ENCODE assay signal across 22 cellular contexts in genomic region chr12:69278814-69279782, GRCh38. TPM values are rescaled to one million over a fixed set of nuclear protein-coding genes. Genes with fewer than 3 reads are reported as not detected.
A peak's percentile ranks its signal among the peaks of the same experiment; 100 is the strongest.
DNase-seq lines count a peak whose midpoint lies in the region; ATAC-seq, FAIRE-seq and TF ChIP-seq lines count a peak whose summit lies in the region.
"Had no signal": no experiment of that assay in that cellular context is flagged by ENCODE, and none has a peak within 500 bp of the region (broad histone marks: within the 10 kb centered on the region; RNA-seq: fewer than 3 reads in every experiment).

No MANE protein-coding gene starts in this region.

- no peak overlapping the region for H2BK12ac ChIP-seq in H9 (ENCODE audit: insufficient read length, low read depth, low read length)

- no peak overlapping the region for H4K5ac ChIP-seq in H9 (ENCODE audit: insufficient read length, low read depth, low read length)

- no peak overlapping the region for H2BK5ac ChIP-seq in H9 (ENCODE audit: insufficient read length, low read length)

- H3F3A ChIP-seq in neural progenitor cell (ENCODE audit: low read depth) = peaks cover 54% of the 10 kb centered on the region

- POLR2A ChIA-PET in activated CD4-positive, alpha-beta T cell treated with anti-CD3 and anti-CD28 coated beads, Interleukin-2, amount 10 ng/mL, durations not matched to agents 7 days and 5 days (lab: Charles Lee) = no interaction called here
- POLR2A ChIA-PET in K562 (lab: Yijun Ruan, JAX) = interaction anchor here (0.6 to 1.0 kb wide), 3 partner anchors 40 to 307 kb away, joined by 3 read pairs; no protein-coding TSS in a partner anchor

- no peaks in the 10 kb centered on the region for H3K23me2 ChIP-seq in H9 (ENCODE audit: insufficient read length, low read depth, low read length, poor library complexity, severe bottlenecking)

- H3K56ac ChIP-seq in H9 (ENCODE audit: insufficient read length, low read depth, low read length) = no peak overlapping the region

- H4K91ac ChIP-seq in H9 (ENCODE audit: insufficient read length, low read depth, low read length) = no peak overlapping the region

- no peak for DNase-seq in activated CD4-positive, alpha-beta T cell treated with anti-CD3 and anti-CD28 coated beads, Interleukin-2, amount 10 ng/mL, durations not matched to agents 7 days and 5 days
- no peak for DNase-seq in activated CD4-positive, alpha-beta T cell treated with anti-CD3 and anti-CD28 coated beads for 1 hour
- DNase-seq in H9 = no peak
- no peak for DNase-seq in K562 (ENCODE audit: extremely low read depth in 1 of 4, low spot score in 3 of 4)
- no peak for DNase-seq in neural progenitor cell (ENCODE audit: low spot score)
- no peak for DNase-seq in small intestine
- DNase-seq in NCI-H2029 (lab: John Stamatoyannopoulos, UW) = no peak
- DNase-seq: C1 segment of cervical spinal cord, DND-41, Kasumi-1, MG63, NCI-H1048, NCI-H1436, NCI-H2029 treated with DMSO at 0.1 percent for 48 hours, NCI-H510A treated with DMSO at 0.1 percent for 48 hours, NCI-H82, PC-3 had no signal

- H3K18ac ChIP-seq in H9 (ENCODE audit: insufficient read length, low read depth, low read length) = no peak overlapping the region

- no peak overlapping the region for H3K4me2 ChIP-seq in H9 (ENCODE audit: insufficient read depth, insufficient read length, low read length)
- no peak overlapping the region for H3K4me2 ChIP-seq in K562 (ENCODE audit: insufficient read depth, low read length)
- no peak overlapping the region for H3K4me2 ChIP-seq in neural progenitor cell

- H3K36me3 Mint-ChIP-seq in activated CD4-positive, alpha-beta T cell treated with anti-CD3 and anti-CD28 coated beads, Interleukin-2, amount 10 ng/mL, durations not matched to agents 7 days and 5 days (ENCODE audit: low read depth) = no peaks in the 10 kb centered on the region
- H3K36me3 Mint-ChIP-seq in H9 (ENCODE audit: insufficient read depth in 1 of 3, low read depth in 3 of 3) = no peaks in the 10 kb centered on the region
- H3K36me3 Mint-ChIP-seq in neural progenitor cell = peaks cover 4% of the 10 kb centered on the region
- H3K36me3 Mint-ChIP-seq: IgD-negative memory B cell had no signal

- H2AFZ ChIP-seq in H9 (ENCODE audit: low read length) (no peak overlapping the region), K562 (ENCODE audit: low read depth, low read length) (no peak overlapping the region), neural progenitor cell (replicated peaks) (no peak overlapping the region)

- H3K27me3 Mint-ChIP-seq in activated CD4-positive, alpha-beta T cell treated with anti-CD3 and anti-CD28 coated beads, Interleukin-2, amount 10 ng/mL, durations not matched to agents 7 days and 5 days = peaks cover 12% of the 10 kb centered on the region
- peaks cover 7% of the 10 kb centered on the region for H3K27me3 Mint-ChIP-seq in H9 (ENCODE audit: low read depth)
- peaks cover 4% of the 10 kb centered on the region for H3K27me3 Mint-ChIP-seq in neural progenitor cell (ENCODE audit: insufficient read depth, low read depth)

- no peak overlapping the region for H3K9ac ChIP-seq in H9 (ENCODE audit: extremely low read depth, insufficient read length, low read length)
- no peak overlapping the region for H3K9ac ChIP-seq in K562 (ENCODE audit: insufficient read depth in 1 of 2, low read depth in 2 of 2, low read length in 2 of 2)
- no peak overlapping the region for H3K9ac ChIP-seq in neural progenitor cell

- H3K36me3 ChIP-seq in K562 (ENCODE audit: control insufficient read depth, insufficient read depth, low read length) (no peaks in the 10 kb centered on the region), neural progenitor cell (no peaks in the 10 kb centered on the region), small intestine (ENCODE audit: control insufficient read depth in 2 of 2, insufficient read depth in 2 of 2, low read length in 2 of 2) (no peaks in the 10 kb centered on the region)
- H3K36me3 ChIP-seq: HAP-1, MG63 had no signal

- peaks cover 32% of the 10 kb centered on the region for H3K4me1 Mint-ChIP-seq in activated CD4-positive, alpha-beta T cell treated with anti-CD3 and anti-CD28 coated beads, Interleukin-2, amount 10 ng/mL, durations not matched to agents 7 days and 5 days
- H3K4me1 Mint-ChIP-seq in H9 (peaks cover 7 to 10% of the 10 kb centered on the region in 2 experiments), neural progenitor cell (no peaks in the 10 kb centered on the region)

- H2AK5ac ChIP-seq in H9 (ENCODE audit: insufficient read length, low read length) = no peak overlapping the region

- no peak overlapping the region for H2BK20ac ChIP-seq in H9 (ENCODE audit: low read depth, low read length, poor library complexity, severe bottlenecking)

- no peak overlapping the region for H3T11ph ChIP-seq in H9 (ENCODE audit: low read length)

- H3K27ac Mint-ChIP-seq in activated CD4-positive, alpha-beta T cell treated with anti-CD3 and anti-CD28 coated beads, Interleukin-2, amount 10 ng/mL, durations not matched to agents 7 days and 5 days = peak overlapping the region; percentile 17
- peak overlapping the region in 2 of 3 experiments; percentile 38 to 91; a peak in 4 of 7 replicates for H3K27ac Mint-ChIP-seq in H9
- H3K27ac Mint-ChIP-seq in neural progenitor cell = no peak overlapping the region

- H3K9me1 ChIP-seq in K562 (ENCODE audit: control insufficient read depth, insufficient read depth, low read length) = no peaks in the 10 kb centered on the region

- H3K79me1 ChIP-seq in H9 (ENCODE audit: insufficient read depth, low read depth, low read length, poor library complexity, severe bottlenecking) = no peaks in the 10 kb centered on the region

- no peak for TF ChIP-seq POLR2A in K562 (conservative IDR thresholded peaks at IDR 0.05)

- H3K4me3 ChIP-seq in K562 (no peak overlapping the region), neural progenitor cell (no peak overlapping the region), small intestine (ENCODE audit: low read depth in 1 of 2, low read length in 2 of 2) (no peak overlapping the region)
- H3K4me3 ChIP-seq: HAP-1, MG63 had no signal

- CTCF ChIA-PET in activated CD4-positive, alpha-beta T cell treated with anti-CD3 and anti-CD28 coated beads, Interleukin-2, amount 10 ng/mL, durations not matched to agents 7 days and 5 days (lab: Charles Lee) = no interaction called here
- CTCF ChIA-PET in K562 (lab: Yijun Ruan, JAX; ENCODE audit: low intra/inter-chr PET ratio) = no interaction called here

- no peak overlapping the region for H3K4me3 Mint-ChIP-seq in activated CD4-positive, alpha-beta T cell treated with anti-CD3 and anti-CD28 coated beads, Interleukin-2, amount 10 ng/mL, durations not matched to agents 7 days and 5 days
- no peak overlapping the region for H3K4me3 Mint-ChIP-seq in H9
- peak overlapping the region; percentile 10 for H3K4me3 Mint-ChIP-seq in neural progenitor cell
- H3K4me3 Mint-ChIP-seq: IgD-negative memory B cell had no signal

- no peak overlapping the region for H3K14ac ChIP-seq in H9 (ENCODE audit: insufficient read depth, low read length)

- no peak for TF ChIP-seq EP300 in K562 (IDR thresholded peaks at IDR 0.05; ENCODE audit: low read length)

- H4K20me1 ChIP-seq in H9 (ENCODE audit: control insufficient read depth, insufficient read depth, insufficient read length) (peaks cover 2% of the 10 kb centered on the region), K562 (replicated peaks; ENCODE audit: control insufficient read depth, insufficient read depth, low read length) (no peaks in the 10 kb centered on the region), neural progenitor cell (ENCODE audit: low read depth) (peaks cover 21% of the 10 kb centered on the region)

- H2BK120ac ChIP-seq in H9 (ENCODE audit: low read depth, low read length, poor library complexity, severe bottlenecking) = no peak overlapping the region

- H3K23ac ChIP-seq in H9 (ENCODE audit: insufficient read length, low read depth, low read length) = no peak overlapping the region

- ATAC-seq in K562 (no peak; the same call in 2 of the 3 replicates), GM18858 (IDR thresholded peaks at IDR 0.05; ENCODE audit: unreplicated experiment) (no peak)
- ATAC-seq: PC-3 had no signal

- H3K27me3 ChIP-seq in H9 (ENCODE audit: insufficient read depth, low read length) = no peaks in the 10 kb centered on the region
- H3K27me3 ChIP-seq in K562 (ENCODE audit: control insufficient read depth in 2 of 2, insufficient read depth in 2 of 2, low read length in 2 of 2) = no peaks in the 10 kb centered on the region
- peaks cover 13% of the 10 kb centered on the region for H3K27me3 ChIP-seq in neural progenitor cell
- no peaks in the 10 kb centered on the region for H3K27me3 ChIP-seq in small intestine (ENCODE audit: control insufficient read depth in 2 of 2, insufficient read depth in 2 of 2, low read length in 2 of 2)
- H3K27me3 ChIP-seq: MG63 had no signal

- no peak overlapping the region for H4K8ac ChIP-seq in H9 (replicated peaks; ENCODE audit: insufficient read length, low read depth, low read length)

- TF ChIP-seq CTCF in H9 (conservative IDR thresholded peaks at IDR 0.05) (no peak), K562 (IDR thresholded peaks at IDR 0.05 in 2 of 3, conservative IDR thresholded peaks at IDR 0.05 in 1 of 3; ENCODE audit: insufficient read depth in 2 of 3, low read depth in 1 of 3, low read length in 3 of 3) (no peak), neural progenitor cell (IDR thresholded peaks at IDR 0.05) (no peak)

- H3K4ac ChIP-seq in H9 (ENCODE audit: low read depth, low read length) = no peak overlapping the region

- no peak for TF ChIP-seq RAD21 in K562 (CRISPR knock-in tag; conservative IDR thresholded peaks at IDR 0.05 in 1 of 2, IDR thresholded peaks at IDR 0.05 in 1 of 2)

- WGBS in H9 (ENCODE audit: extremely low coverage, insufficient read length, low lambda C conversion rate) = no CpG with 5 or more reads among the region's 8 CpGs
- 64% methylated on average over 7 of the region's 8 CpGs for WGBS in K562 (ENCODE audit: insufficient coverage, low coverage, missing lambda C conversion rate)
- WGBS in small intestine, 3 donors = 71 to 83% (median 81%) methylated on average over 8 of the region's 8 CpGs

- no peaks in the 10 kb centered on the region for H3K9me3 Mint-ChIP-seq in activated CD4-positive, alpha-beta T cell treated with anti-CD3 and anti-CD28 coated beads, Interleukin-2, amount 10 ng/mL, durations not matched to agents 7 days and 5 days
- no peaks in the 10 kb centered on the region for H3K9me3 Mint-ChIP-seq in H9
- H3K9me3 Mint-ChIP-seq in neural progenitor cell = no peaks in the 10 kb centered on the region
- H3K9me3 Mint-ChIP-seq: IgD-negative memory B cell had no signal

- H3K79me2 ChIP-seq in H9 (ENCODE audit: insufficient read depth, low read length) (no peaks in the 10 kb centered on the region), K562 (ENCODE audit: control insufficient read depth, insufficient read depth, low read length) (no peaks in the 10 kb centered on the region), neural progenitor cell (ENCODE audit: low read depth) (no peaks in the 10 kb centered on the region)

- no TSS peak for BruUV-seq in K562 (replicated peaks; lab: Mats Ljungman, UMichigan)

- FAIRE-seq in K562 (lab: Jason Lieb, UNC) = no peak
- FAIRE-seq in small intestine (lab: Jason Lieb, UNC) = no peak

- H3K4me1 ChIP-seq in H9 (ENCODE audit: insufficient read depth, low read length) = no peaks in the 10 kb centered on the region
- H3K4me1 ChIP-seq in K562 (replicated peaks in 1 of 2; ENCODE audit: control insufficient read depth in 2 of 2, insufficient read depth in 2 of 2, low read length in 2 of 2) = peaks cover 2 to 3% of the 10 kb centered on the region in 2 experiments; a peak in 2 of 5 replicates
- H3K4me1 ChIP-seq in neural progenitor cell = no peaks in the 10 kb centered on the region
- H3K4me1 ChIP-seq in small intestine (ENCODE audit: control insufficient read depth in 2 of 2, insufficient read depth in 1 of 2, low read depth in 1 of 2, low read length in 1 of 2) = no peaks in the 10 kb centered on the region

- in situ Hi-C loops in K562 (cut with MboI) = no loop called here

- intact Hi-C loops in K562 (cut with micrococcal nuclease) = no loop called here

- H3K9me3 ChIP-seq in H9 (ENCODE audit: control insufficient read depth, low read depth, low read length) (no peaks in the 10 kb centered on the region), K562 (replicated peaks; ENCODE audit: control insufficient read depth, insufficient read depth, low read depth, low read length) (no peaks in the 10 kb centered on the region), neural progenitor cell (ENCODE audit: low read depth) (no peaks in the 10 kb centered on the region), small intestine (ENCODE audit: control insufficient read depth, low read depth) (no peaks in the 10 kb centered on the region)
- H3K9me3 ChIP-seq: HAP-1, MG63 had no signal

- no peak overlapping the region for H3K27ac ChIP-seq in H9 (ENCODE audit: insufficient read length, low read depth, low read length)
- H3K27ac ChIP-seq in K562 (ENCODE audit: extremely low read depth, low read depth, low read length) = no peak overlapping the region
- no peak overlapping the region for H3K27ac ChIP-seq in neural progenitor cell
- H3K27ac ChIP-seq in small intestine (ENCODE audit: low read depth in 1 of 2, low read length in 1 of 2) = no peak overlapping the region
- H3K27ac ChIP-seq: HL-60, RWPE1 had no signal

- H2BK15ac ChIP-seq in H9 (ENCODE audit: low read depth, low read length) = no peak overlapping the region

RNA-seq across cellular contexts. Expression of gene CPSF6, which starts 39.7 kb away (rescaled TPM):
- 10 to 100 TPM; 94.4 to 97.4 TPM for total RNA-seq in activated CD4-positive, alpha-beta T cell treated with anti-CD3 and anti-CD28 coated beads, Interleukin-2, amount 10 ng/mL, durations not matched to agents 7 days and 5 days
- total RNA-seq in H9 (2021) (183 TPM in 2 replicates), K562 (2014; rRNA removed) (77.4 and 101 TPM in 2 replicates), K562 (2014; rRNA removed; fragmentation: Illumina TruSeq; extraction: Trizol) (77.8 and 93.5 TPM in 2 replicates), K562 (2015; rRNA removed; fragmentation: Illumina TruSeq; extraction: Trizol) (78.0 and 85.3 TPM in 2 replicates), K562 (2021) (90.3 and 99.9 TPM in 2 replicates), neural progenitor cell (ENCODE audit: low replicate concordance) (114 and 155 TPM in 2 replicates)
- 73.9 and 190 TPM in 2 replicates for total RNA-seq in K562 (2011; cell fraction: chromatin; rRNA removed; ENCODE audit: low replicate concordance)
- total RNA-seq in K562 (2011; cell fraction: nucleolus; rRNA removed) = 24.8 and 33.4 TPM in 2 replicates
- 90.5 and 166 TPM in 2 replicates for total RNA-seq in K562 (2011; cell fraction: nucleoplasm; rRNA removed)
- polyA plus RNA-seq in K562 (2011; rRNA removed) (63.8 and 64.8 TPM in 2 replicates), K562 (2014; fragmentation: Illumina TruSeq; extraction: Trizol) (69.4 and 82.3 TPM in 2 replicates), K562 (2014; fragmentation: Nextera tagmentation; extraction: Ambion mirVana) (10 to 100 TPM; 34.3 to 50.4 TPM), K562 (2014; rRNA removed) (116 and 129 TPM in 2 replicates), small intestine (10 to 100 TPM; 11.0 to 26.2 (median 12.4) TPM)
- polyA plus RNA-seq in K562 (2011; cell fraction: cytosol; rRNA removed) = 40.6 and 64.1 TPM in 2 replicates
- 99.6 and 126 TPM in 2 replicates for polyA plus RNA-seq in K562 (2011; cell fraction: nucleus; rRNA removed)
- 67.1 and 167 TPM in 2 replicates for polyA plus RNA-seq in K562 (2012)
- 109 and 129 TPM in 2 replicates for polyA minus RNA-seq in K562 (2011; rRNA and poly(A)+ RNA removed)
- polyA minus RNA-seq in K562 (2011; cell fraction: cytosol; rRNA and poly(A)+ RNA removed) = 44.6 and 65.5 TPM in 2 replicates
- polyA minus RNA-seq in K562 (2011; cell fraction: nucleus; rRNA and poly(A)+ RNA removed) = 79.0 and 120 TPM in 2 replicates
